ENCODE assay signal across 15 cellular contexts in genomic region chr1:28519946-28520725, GRCh38.
A peak's percentile ranks its signal among the peaks of the same experiment; 100 is the strongest.
DNase-seq lines count a peak whose midpoint lies in the region; ATAC-seq, FAIRE-seq and TF ChIP-seq lines count a peak whose summit lies in the region.
"Had no signal": no experiment of that assay in that cellular context is flagged by ENCODE, and none has a peak within 500 bp of the region (broad histone marks: within the 10 kb centered on the region; RNA-seq: fewer than 3 reads in every experiment).

No MANE protein-coding gene starts in this region.

- peaks cover 27% of the 10 kb centered on the region for H3K4me1 Mint-ChIP-seq in T-helper 1 cell treated with Interleukin-12 subunit alpha and Interleukin-12 subunit beta and Interleukin-4 antibody, amounts not matched to agents 30 μg/mL and 1 μg/mL, for 36 hours (ENCODE audit: low read depth)
- peaks cover 29% of the 10 kb centered on the region for H3K4me1 Mint-ChIP-seq in activated naive CD8-positive, alpha-beta T cell (ENCODE audit: low read depth)
- H3K4me1 Mint-ChIP-seq in nephron progenitor cell, result peaks cover 55% of the 10 kb centered on the region

- no peak for ATAC-seq in HG03520 (IDR thresholded peaks at IDR 0.05; ENCODE audit: unreplicated experiment)

- peaks cover 17% of the 10 kb centered on the region for H3K36me3 Mint-ChIP-seq in T-helper 1 cell treated with Interleukin-12 subunit alpha and Interleukin-12 subunit beta and Interleukin-4 antibody, amounts not matched to agents 30 μg/mL and 1 μg/mL, for 36 hours (ENCODE audit: low read depth)
- peaks cover 18% of the 10 kb centered on the region for H3K36me3 Mint-ChIP-seq in activated naive CD8-positive, alpha-beta T cell
- peaks cover 28% of the 10 kb centered on the region for H3K36me3 Mint-ChIP-seq in nephron progenitor cell (ENCODE audit: low read depth)

- no peak overlapping the region for H3K27ac Mint-ChIP-seq in T-helper 1 cell treated with Interleukin-12 subunit alpha and Interleukin-12 subunit beta and Interleukin-4 antibody, amounts not matched to agents 30 μg/mL and 1 μg/mL, for 36 hours
- no peak overlapping the region for H3K27ac Mint-ChIP-seq in activated naive CD8-positive, alpha-beta T cell
- peak overlapping the region; percentile 96 for H3K27ac Mint-ChIP-seq in nephron progenitor cell

- no peak for TF ChIP-seq CTCF in HFF-Myc (IDR thresholded peaks at IDR 0.05; ENCODE audit: low read depth, low read length, missing control alignments)
- TF ChIP-seq CTCF in nephron progenitor cell (IDR thresholded peaks at IDR 0.05), result no peak
- no peak for TF ChIP-seq CTCF in D721Med (IDR thresholded peaks at IDR 0.05; ENCODE audit: insufficient read depth, missing control alignments)

- no peak for FAIRE-seq in D721Med (lab: Jason Lieb, UNC)
- FAIRE-seq: A204.1, HTR-8/SVneo had no signal

- H3K9me3 Mint-ChIP-seq in T-helper 1 cell treated with Interleukin-12 subunit alpha and Interleukin-12 subunit beta and Interleukin-4 antibody, amounts not matched to agents 30 μg/mL and 1 μg/mL, for 36 hours, result no peaks in the 10 kb centered on the region
- no peaks in the 10 kb centered on the region for H3K9me3 Mint-ChIP-seq in activated naive CD8-positive, alpha-beta T cell (ENCODE audit: low read depth)
- H3K9me3 Mint-ChIP-seq in nephron progenitor cell, result no peaks in the 10 kb centered on the region

- DNase-seq in T-helper 1 cell (no peak), HFF-Myc (ENCODE audit: extremely low read depth, low read depth) (no peak), nephron progenitor cell (no peak), dedifferentiated amniotic fluid mesenchymal stem cell (ENCODE audit: extremely low spot score) (no peak), D721Med (ENCODE audit: insufficient read length, low spot score) (no peak)
- DNase-seq: colonic mucosa; kidney glomerular epithelial cell; NCI-H146; stimulated activated naive CD4-positive, alpha-beta T cell; T1000 had no signal

- H3K4me3 ChIP-seq in HFF-Myc (replicated peaks; ENCODE audit: low read depth, low read length), result peak overlapping the region; percentile 64
- H3K4me3 ChIP-seq: colonic mucosa had no signal

- H3K4me3 Mint-ChIP-seq in T-helper 1 cell treated with Interleukin-12 subunit alpha and Interleukin-12 subunit beta and Interleukin-4 antibody, amounts not matched to agents 30 μg/mL and 1 μg/mL, for 36 hours, result peak overlapping the region; percentile 28
- H3K4me3 Mint-ChIP-seq in activated naive CD8-positive, alpha-beta T cell, result peak overlapping the region; percentile 73
- H3K4me3 Mint-ChIP-seq in nephron progenitor cell, result peak overlapping the region; percentile 90

- H3K27me3 Mint-ChIP-seq in T-helper 1 cell treated with Interleukin-12 subunit alpha and Interleukin-12 subunit beta and Interleukin-4 antibody, amounts not matched to agents 30 μg/mL and 1 μg/mL, for 36 hours (ENCODE audit: low read depth), result no peaks in the 10 kb centered on the region
- H3K27me3 Mint-ChIP-seq in activated naive CD8-positive, alpha-beta T cell, result no peaks in the 10 kb centered on the region
- no peaks in the 10 kb centered on the region for H3K27me3 Mint-ChIP-seq in nephron progenitor cell (ENCODE audit: low read depth, poor library complexity)

Comparison
In these comparisons a context has a peak if more than half of its experiments do, and no peak if none do; other contexts are left out.
1. H3K4me3 Mint-ChIP-seq: peak in every context shown above with its lines; median percentile 90 in nephron progenitor cell; 73 in activated naive CD8-positive, alpha-beta T cell; 28 in T-helper 1 cell treated with Interleukin-12 subunit alpha and Interleukin-12 subunit beta and Interleukin-4 antibody, amounts not matched to agents 30 μg/mL and 1 μg/mL, for 36 hours.